In the genomic region with DNA sequence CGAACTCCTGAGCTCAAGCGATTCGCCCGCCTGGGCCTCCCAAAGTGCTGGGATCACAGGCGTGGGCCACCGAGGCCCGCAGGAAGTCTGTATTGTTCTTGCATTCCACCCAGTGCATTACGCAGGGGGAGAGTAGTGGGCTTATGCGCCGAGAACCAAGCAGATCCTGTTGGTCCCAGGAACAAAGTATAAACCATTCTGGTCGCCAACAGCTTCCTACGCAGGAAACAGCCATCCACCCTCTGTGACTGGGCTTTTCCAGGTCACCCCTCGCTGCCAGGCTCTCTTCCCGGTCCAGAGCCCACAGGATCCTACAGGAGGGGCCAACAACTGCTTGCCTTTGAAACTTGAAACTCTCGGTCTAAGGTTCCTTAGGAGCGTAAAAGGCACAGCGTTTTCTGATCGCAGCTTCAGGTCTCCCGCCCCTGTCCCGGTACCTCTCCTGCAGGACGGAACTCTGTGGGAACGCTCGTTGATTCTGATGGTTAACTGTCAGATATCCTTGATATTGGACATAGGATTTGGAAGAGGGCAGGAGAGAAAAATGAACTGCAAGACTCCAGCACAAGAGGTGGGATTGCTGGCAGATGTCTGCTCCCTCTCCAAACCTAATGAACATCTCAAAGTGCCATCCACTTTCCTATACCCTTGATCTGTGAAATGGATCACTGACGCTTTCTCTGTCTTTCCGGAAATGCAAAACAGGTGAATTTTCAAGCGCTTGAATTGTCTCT, we compare ENCODE assay signal across 11 cellular contexts. TPM values are rescaled to one million over a fixed set of nuclear protein-coding genes. Genes with fewer than 3 reads are reported as not detected.
DNase-seq lines count a peak whose midpoint lies in the region; ATAC-seq, FAIRE-seq and TF ChIP-seq lines count a peak whose summit lies in the region.
"Had no signal": no experiment of that assay in that cellular context is flagged by ENCODE, and none has a peak within 500 bp of the region (broad histone marks: within the 10 kb centered on the region; RNA-seq: fewer than 3 reads in every experiment).

No MANE protein-coding gene starts in this region.

- no peak for TF ChIP-seq CTCF in AG04449 (IDR thresholded peaks at IDR 0.05; ENCODE audit: insufficient read depth, low read length, missing control alignments)
- no peak for TF ChIP-seq CTCF in H1 (IDR thresholded peaks at IDR 0.05; ENCODE audit: control extremely low read depth in 1 of 3, insufficient read depth in 1 of 3, low read depth in 1 of 3, low read length in 3 of 3)
- TF ChIP-seq CTCF in omental fat pad (IDR thresholded peaks at IDR 0.05) = no peak

- 0 out of 2 replicates have a peak overlapping the region, but pooled peaks have one; percentile 14 for H2BK12ac ChIP-seq in H1 (ENCODE audit: low read depth, low read length)

- H2BK120ac ChIP-seq in H1 (replicated peaks; ENCODE audit: low read depth, low read length) = no peak overlapping the region

- no peak overlapping the region for H3K14ac ChIP-seq in H1 (ENCODE audit: insufficient read length)

- FAIRE-seq in H1 (lab: Jason Lieb, UNC) = no peak

- H3K4me1 ChIP-seq in HUES64 (ENCODE audit: insufficient read depth, low read length) (peaks cover 31% of the 10 kb centered on the region), H1 (replicated peaks in 1 of 4; ENCODE audit: control insufficient read depth in 3 of 4, insufficient read depth in 4 of 4, low read length in 3 of 4) (peaks cover 7 to 27% (median 13%) of the 10 kb centered on the region in 4 experiments)
- H3K4me1 ChIP-seq in naive thymus-derived CD4-positive, alpha-beta T cell (ENCODE audit: control insufficient read depth in 2 of 2, insufficient read depth in 2 of 2, low read length in 2 of 2) = peaks cover 7 to 15% of the 10 kb centered on the region in 2 donors

- no peak overlapping the region for H4K5ac ChIP-seq in H1 (ENCODE audit: insufficient read length, low read depth, low read length)

- no peak overlapping the region for H3K27ac ChIP-seq in HUES64 (ENCODE audit: low read depth, low read length)
- no peak overlapping the region for H3K27ac ChIP-seq in H1 (ENCODE audit: low read depth, low read length)
- H3K27ac ChIP-seq in naive thymus-derived CD4-positive, alpha-beta T cell (ENCODE audit: low read depth, low read length) = no peak overlapping the region

- CTCF ChIA-PET in AG04449 (lab: Yijun Ruan, JAX) = interaction anchor here (0.6 to 8.6 kb wide), 6 partner anchors 9 to 468 kb away, joined by 3 to 127 read pairs (median 5); no protein-coding TSS in a partner anchor
- CTCF ChIA-PET in H1 (lab: Charles Lee; ENCODE audit: partially characterized antibody) = interaction anchor here (1.0 to 1.5 kb wide), 3 partner anchors 21 to 155 kb away, joined by 3 read pairs; no protein-coding TSS in a partner anchor
- CTCF ChIA-PET in naive thymus-derived CD4-positive, alpha-beta T cell (lab: Charles Lee) = no interaction called here

- H3K36me3 ChIP-seq in HUES64 (ENCODE audit: insufficient read depth, low read length) (no peaks in the 10 kb centered on the region), H1 (ENCODE audit: control insufficient read depth in 2 of 4, insufficient read depth in 4 of 4, low read length in 3 of 4) (no peaks in the 10 kb centered on the region)
- peaks cover 0 to 16% (median 0%) of the 10 kb centered on the region in 3 experiments for H3K36me3 ChIP-seq in naive thymus-derived CD4-positive, alpha-beta T cell (ENCODE audit: control insufficient read depth in 2 of 3, insufficient read depth in 3 of 3, low read length in 3 of 3)

- no peak for DNase-seq in AG04449 (ENCODE audit: low read depth, low spot score)
- peak in 1 of 2 experiments; percentile 63 for DNase-seq in H1 (ENCODE audit: low read depth in 1 of 2, low spot score in 2 of 2)
- DNase-seq in naive thymus-derived CD4-positive, alpha-beta T cell = no peak
- DNase-seq in SHP77 (lab: John Stamatoyannopoulos, UW) = no peak
- no peak for DNase-seq in epidermal melanocyte (ENCODE audit: insufficient read length, low spot score)
- DNase-seq in omental fat pad (ENCODE audit: low spot score) = no peak
- DNase-seq: activated naive CD4-positive, alpha-beta T cell treated with anti-CD3 and anti-CD28 coated beads, Interleukin-2, amount 50 U/mL, for 16 hours; DMS153; SW 1271 had no signal

- peaks cover 19 to 32% of the 10 kb centered on the region in 2 experiments for H4K20me1 ChIP-seq in H1 (replicated peaks in 1 of 2; ENCODE audit: control insufficient read depth in 1 of 2, insufficient read depth in 2 of 2, low read length in 2 of 2)

- H3K36me3 Mint-ChIP-seq in naive thymus-derived CD4-positive, alpha-beta T cell = peaks cover 0 to 29% (median 20%) of the 10 kb centered on the region in 5 donors

- H3K27ac Mint-ChIP-seq in naive thymus-derived CD4-positive, alpha-beta T cell = peak overlapping the region in 4 of 9 donors; percentile 14 to 41 (median 30)

- no peak overlapping the region for H3K9ac ChIP-seq in HUES64 (ENCODE audit: low read depth, low read length)
- H3K9ac ChIP-seq in H1 (replicated peaks in 1 of 4; ENCODE audit: extremely low read depth in 1 of 4, low read depth in 3 of 4, low read length in 3 of 4) = no peak overlapping the region

- H3K4me3 Mint-ChIP-seq in naive thymus-derived CD4-positive, alpha-beta T cell = peak overlapping the region in 7 of 10 donors; percentile 4 to 62 (median 37)

- H2BK15ac ChIP-seq in H1 (ENCODE audit: low read length) = no peak overlapping the region

- H4K8ac ChIP-seq in H1 (ENCODE audit: extremely low read depth, insufficient read depth, low read length) = no peak overlapping the region

- no peak for TF ChIP-seq EP300 in H1 (IDR thresholded peaks at IDR 0.05; ENCODE audit: borderline replicate concordance in 1 of 2, low read depth in 2 of 2, low read length in 2 of 2)

- peak overlapping the region; percentile 62 to 72 for H3K4me2 ChIP-seq in H1 (ENCODE audit: insufficient read depth in 1 of 2, low read depth in 2 of 2, low read length in 2 of 2)

- POLR2A ChIA-PET in AG04449 (lab: Yijun Ruan, JAX) (no interaction called here), H1 (lab: Charles Lee; ENCODE audit: partially characterized antibody) (interaction anchor here (1.4 to 2.7 kb wide), 4 partner anchors 12 to 76 kb away, joined by 4 to 8 read pairs (median 4); partner anchors contain the start of gene ZNF131)
- POLR2A ChIA-PET in naive thymus-derived CD4-positive, alpha-beta T cell (lab: Charles Lee) = interaction anchor here (1.2 to 12.8 kb wide), 7 partner anchors 17 to 133 kb away, joined by 7 to 1055 read pairs (median 436); no protein-coding TSS in a partner anchor

- no peak overlapping the region for H4K91ac ChIP-seq in H1 (replicated peaks; ENCODE audit: insufficient read length, low read length)

- no peaks in the 10 kb centered on the region for H3K27me3 Mint-ChIP-seq in naive thymus-derived CD4-positive, alpha-beta T cell

- H3K18ac ChIP-seq in H1 (ENCODE audit: extremely low read depth, low read length) = no peak overlapping the region

- H3K4ac ChIP-seq in H1 (replicated peaks; ENCODE audit: insufficient read length, low read depth, low read length) = no peak overlapping the region

- H3K9me3 ChIP-seq in HUES64 (ENCODE audit: insufficient read depth, low read depth, low read length) (no peaks in the 10 kb centered on the region), H1 (ENCODE audit: insufficient read depth in 2 of 2, low read depth in 1 of 2, low read length in 1 of 2) (no peaks in the 10 kb centered on the region)
- H3K9me3 ChIP-seq in naive thymus-derived CD4-positive, alpha-beta T cell (ENCODE audit: control insufficient read depth in 2 of 3, low read length in 3 of 3) = no peaks in the 10 kb centered on the region

- peaks cover 9 to 55% (median 32%) of the 10 kb centered on the region in 7 donors for H3K4me1 Mint-ChIP-seq in naive thymus-derived CD4-positive, alpha-beta T cell

- no peak overlapping the region for H2AK5ac ChIP-seq in H1 (ENCODE audit: low read depth, low read length)

- no peak for TF ChIP-seq POLR2A in H1 (IDR thresholded peaks at IDR 0.05; ENCODE audit: control extremely low read depth in 1 of 2, low read depth in 2 of 2, low read length in 2 of 2)

- H3K79me1 ChIP-seq in H1 (ENCODE audit: low read depth, low read length) = no peaks in the 10 kb centered on the region

- H3K9me3 Mint-ChIP-seq in naive thymus-derived CD4-positive, alpha-beta T cell = peaks cover 0 to 17% (median 0%) of the 10 kb centered on the region in 11 donors

- TF ChIP-seq RAD21 in H1 (IDR thresholded peaks at IDR 0.05 in 1 of 2, conservative IDR thresholded peaks at IDR 0.05 in 1 of 2; ENCODE audit: low read depth in 2 of 2, low read length in 2 of 2) = no peak

- H2AFZ ChIP-seq in H1 (ENCODE audit: low read length) = 0 out of 2 replicates have a peak overlapping the region, but pooled peaks have one; percentile 13

- no peak overlapping the region for H3K56ac ChIP-seq in H1 (replicated peaks; ENCODE audit: insufficient read length, low read depth, low read length)

- WGBS in HUES64 = 4% methylated on average over 26 of the region's 26 CpGs
- WGBS in H1 (ENCODE audit: extremely low coverage in 1 of 2, insufficient coverage in 1 of 2, insufficient read length in 1 of 2, insufficient replicate concordance in 2 of 2, low coverage in 1 of 2, low lambda C conversion rate in 2 of 2, missing lambda C conversion rate in 1 of 2), 2 experiments = 10% methylated on average over 26 of the region's 26 CpGs; no CpG with 5 or more reads in 1 of the 2 experiments

- no peaks in the 10 kb centered on the region for H3K79me2 ChIP-seq in H1 (ENCODE audit: control insufficient read depth in 1 of 2, insufficient read depth in 2 of 2, low read length in 2 of 2)

- intact Hi-C loops in naive thymus-derived CD4-positive, alpha-beta T cell (cut with micrococcal nuclease) = loop anchor here in 1 of 2 donors (10.0 kb wide), 1 partner anchor 1760 kb away; the partner anchor contains the start of gene MRPS30

- peaks cover 77% of the 10 kb centered on the region for H3K27me3 ChIP-seq in HUES64 (ENCODE audit: insufficient read depth, low read length)
- peaks cover 42 to 72% (median 61%) of the 10 kb centered on the region in 4 experiments for H3K27me3 ChIP-seq in H1 (replicated peaks in 1 of 4; ENCODE audit: control insufficient read depth in 3 of 4, extremely low read depth in 1 of 4, insufficient read depth in 3 of 4, low read length in 3 of 4)
- no peaks in the 10 kb centered on the region for H3K27me3 ChIP-seq in naive thymus-derived CD4-positive, alpha-beta T cell (ENCODE audit: control insufficient read depth in 2 of 2, insufficient read depth in 2 of 2, low read length in 2 of 2)

- no peak overlapping the region for H2BK20ac ChIP-seq in H1 (ENCODE audit: low read length)

- H3K4me3 ChIP-seq in AG04449 (ENCODE audit: low read depth, low read length) (peak overlapping the region; percentile 52), HUES64 (ENCODE audit: low read length) (peak overlapping the region; percentile 24), H1 (ENCODE audit: extremely low read depth in 1 of 4, insufficient read depth in 2 of 4, low read depth in 3 of 4, low read length in 4 of 4) (peak overlapping the region in 3 of 4 experiments; percentile 15 to 41 (median 26); a peak in 4 of 8 replicates)
- no peak overlapping the region for H3K4me3 ChIP-seq in naive thymus-derived CD4-positive, alpha-beta T cell (ENCODE audit: low read length)

- no peaks in the 10 kb centered on the region; the same call in 1 of the 2 replicates for H3K23me2 ChIP-seq in H1 (ENCODE audit: low read depth, low read length)

- no peak overlapping the region for H2BK5ac ChIP-seq in H1 (ENCODE audit: low read depth, low read length)

- no peak overlapping the region for H3K23ac ChIP-seq in H1 (ENCODE audit: insufficient read length)

- ATAC-seq in naive thymus-derived CD4-positive, alpha-beta T cell = no peak
- ATAC-seq in GM19467 (IDR thresholded peaks at IDR 0.05; ENCODE audit: unreplicated experiment) (no peak), omental fat pad (ENCODE audit: low FRiP score) (no peak)

RNA-seq across cellular contexts. Expression of gene ANXA2R, which starts 4.2 kb away (rescaled TPM):
- 0.15 TPM for polyA plus RNA-seq in HUES64 (2013, experiment 1 of 2)
- polyA plus RNA-seq in HUES64 (2013, experiment 2 of 2) = not detected
- total RNA-seq in H1 (2021; fragmentation: NEBNext Ultra II Directional; extraction: Animal tissue kit (Norgen Biotek cat#: 25700)) = 0.17 and 0.29 TPM in 2 replicates
- polyA plus RNA-seq in H1 (2011; rRNA removed) = 0.08 and 0.11 TPM in 2 replicates
- polyA plus RNA-seq in H1 (2011; cell fraction: cytosol; rRNA removed) = 0.14 TPM
- polyA plus RNA-seq in H1 (2011; cell fraction: nucleus; rRNA removed) = 0.30 TPM
- polyA plus RNA-seq in H1 (2012, experiment 1 of 2) = 0.11 TPM in 1 of 4 replicates, not detected in the others
- not detected for polyA plus RNA-seq in H1 (2012, experiment 2 of 2)
- polyA plus RNA-seq in H1 (2013, experiment 1 of 2) = not detected
- 0.04 TPM for polyA plus RNA-seq in H1 (2013, experiment 2 of 2)
- 0.56 and 1.2 TPM in 2 replicates for polyA minus RNA-seq in H1 (2011; rRNA and poly(A)+ RNA removed)
- polyA minus RNA-seq in H1 (2011; cell fraction: cytosol; rRNA and poly(A)+ RNA removed) = not detected
- polyA minus RNA-seq in H1 (2011; cell fraction: nucleus; rRNA and poly(A)+ RNA removed) = 1.2 TPM
- total RNA-seq in naive thymus-derived CD4-positive, alpha-beta T cell = 10 to 100 TPM; 13.2 to 61.4 (median 42.0) TPM
- 10 to 100 TPM; 55.7 to 70.2 TPM for polyA plus RNA-seq in naive thymus-derived CD4-positive, alpha-beta T cell
- total RNA-seq in omental fat pad = 1 to 10 TPM; 1.5 to 5.5 (median 3.4) TPM
